ENCODE assay signal across 1 cellular context in the genomic region with DNA sequence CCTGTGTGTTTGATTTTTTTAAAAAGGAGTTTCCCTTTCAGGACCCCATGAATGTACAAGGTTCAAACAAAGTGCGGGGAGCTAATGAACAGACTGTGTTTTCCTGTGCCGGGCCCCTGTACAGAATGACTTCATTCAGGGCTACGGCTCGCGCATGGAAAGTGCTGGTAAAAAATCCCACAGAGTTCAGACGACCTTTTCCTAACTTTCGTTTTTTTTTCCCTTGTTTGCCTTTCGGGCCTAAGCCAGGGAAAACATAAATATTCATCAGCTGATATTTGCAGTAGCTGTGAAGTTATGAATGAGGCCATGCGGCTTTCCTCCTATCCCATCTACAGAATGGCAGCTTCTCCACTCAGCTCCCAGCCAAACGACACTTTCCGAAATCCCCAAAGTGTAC.
TF ChIP-seq lines count a peak whose summit lies in the region.

No MANE protein-coding gene starts in this region.

TF ChIP-seq in GM12878, 131 proteins besides CTCF, POLR2A, EP300 and RAD21 (continued from another document):
- TF ChIP-seq ZBTB33 (IDR thresholded peaks at IDR 0.05) (no peak), HDGF (IDR thresholded peaks at IDR 0.05) (no peak)
